Comparison of ENCODE assay signal across 16 cellular contexts in genomic region chrX:13762015-13762414, GRCh38. TPM values are rescaled to one million over a fixed set of nuclear protein-coding genes. Genes with fewer than 3 reads are reported as not detected.
DNase-seq lines count a peak whose midpoint lies in the region; ATAC-seq, FAIRE-seq and TF ChIP-seq lines count a peak whose summit lies in the region.
"Had no signal": no experiment of that assay in that cellular context is flagged by ENCODE, and none has a peak within 500 bp of the region (broad histone marks: within the 10 kb centered on the region; RNA-seq: fewer than 3 reads in every experiment).

No MANE protein-coding gene starts in this region.

- H4K91ac ChIP-seq in H9 (ENCODE audit: insufficient read length, low read depth, low read length): no peak overlapping the region

- H4K20me1 ChIP-seq in H9 (ENCODE audit: control insufficient read depth, insufficient read depth, insufficient read length): no peaks in the 10 kb centered on the region

- H3K9me3 Mint-ChIP-seq in H9: peaks cover 26 to 39% of the 10 kb centered on the region in 2 experiments
- H3K9me3 Mint-ChIP-seq in activated B cell treated with CpG ODN at 0.5 μM for 24 hours: no peaks in the 10 kb centered on the region

- no peak for TF ChIP-seq EP300 in stomach (IDR thresholded peaks at IDR 0.05)

- no peak overlapping the region for H2AK5ac ChIP-seq in H9 (ENCODE audit: insufficient read length, low read length)

- H3K23me2 ChIP-seq in H9 (ENCODE audit: insufficient read length, low read depth, low read length, poor library complexity, severe bottlenecking): no peaks in the 10 kb centered on the region

- no peak overlapping the region for H3K14ac ChIP-seq in H9 (ENCODE audit: insufficient read depth, low read length)

- peak overlapping the region in 2 of 3 experiments; percentile 37 to 92; a peak in 3 of 7 replicates for H3K27ac Mint-ChIP-seq in H9
- peak overlapping the region; percentile 66 for H3K27ac Mint-ChIP-seq in activated B cell treated with CpG ODN at 0.5 μM for 24 hours

- H3K56ac ChIP-seq in H9 (ENCODE audit: insufficient read length, low read depth, low read length): no peak overlapping the region

- H4K8ac ChIP-seq in H9 (replicated peaks; ENCODE audit: insufficient read length, low read depth, low read length): no peak overlapping the region

- H3K27me3 ChIP-seq in H9 (ENCODE audit: insufficient read depth, low read length) (no peaks in the 10 kb centered on the region; the same call in 1 of the 2 replicates), stomach (no peaks in the 10 kb centered on the region)

- DNase-seq in H9: no peak
- no peak for DNase-seq in activated B cell treated with CpG ODN at 0.5 μM for 24 hours
- DNase-seq in stomach: no peak
- DNase-seq in stimulated activated CD4-positive, alpha-beta T cell treated with anti-CD3 and anti-CD28 coated beads, Interleukin-15, amount 100 ng/mL, for 24 hours: no peak
- no peak for DNase-seq in GF-D8 (lab: John Stamatoyannopoulos, UW)
- DNase-seq: C1 segment of cervical spinal cord, GOT3, Kasumi-1, NCI-H187 treated with DMSO at 0.1 percent for 48 hours, NCI-H2171, NCI-H510A, NCI-H82, SHP77 treated with DMSO at 0.1 percent for 48 hours had no signal

- no CpG with 5 or more reads among the region's 2 CpGs for WGBS in H9 (ENCODE audit: extremely low coverage, insufficient read length, low lambda C conversion rate)
- WGBS in stomach, 5 donors: 37 to 81% (median 70%) methylated on average over 2 of the region's 2 CpGs

- H3K27me3 Mint-ChIP-seq in H9 (ENCODE audit: low read depth): no peaks in the 10 kb centered on the region
- no peaks in the 10 kb centered on the region for H3K27me3 Mint-ChIP-seq in activated B cell treated with CpG ODN at 0.5 μM for 24 hours

- FAIRE-seq in endometrium (lab: Jason Lieb, UNC): peak; percentile 58

- no peak overlapping the region for H4K5ac ChIP-seq in H9 (ENCODE audit: insufficient read length, low read depth, low read length)

- CTCF ChIA-PET in activated B cell treated with CpG ODN at 0.5 μM for 24 hours (lab: Charles Lee): no interaction called here

- no peak overlapping the region for H2BK120ac ChIP-seq in H9 (ENCODE audit: low read depth, low read length, poor library complexity, severe bottlenecking)

- H3K79me2 ChIP-seq in H9 (ENCODE audit: insufficient read depth, low read length): no peaks in the 10 kb centered on the region

- H3K36me3 ChIP-seq in stomach: peaks cover 0 to 78% (median 54%) of the 10 kb centered on the region in 4 donors

- no peak for TF ChIP-seq POLR2A in stomach (IDR thresholded peaks at IDR 0.05)

- H3K4me3 ChIP-seq in stomach: no peak overlapping the region

- no peaks in the 10 kb centered on the region for H3K79me1 ChIP-seq in H9 (ENCODE audit: insufficient read depth, low read depth, low read length, poor library complexity, severe bottlenecking)

- H3K4me1 ChIP-seq in H9 (ENCODE audit: insufficient read depth, low read length) (peaks cover 11% of the 10 kb centered on the region; the same call in 1 of the 2 replicates), stomach (peaks cover 13 to 60% (median 31%) of the 10 kb centered on the region in 4 donors)

- no peak overlapping the region for H2AFZ ChIP-seq in H9 (ENCODE audit: low read length)

- H3K23ac ChIP-seq in H9 (ENCODE audit: insufficient read length, low read depth, low read length): no peak overlapping the region

- H3K4me1 Mint-ChIP-seq in H9 (peaks cover 30 to 56% of the 10 kb centered on the region in 2 experiments), activated B cell treated with CpG ODN at 0.5 μM for 24 hours (peaks cover 50% of the 10 kb centered on the region)

- intact Hi-C loops in activated B cell treated with CpG ODN at 0.5 μM for 24 hours (cut with micrococcal nuclease) (no loop called here), stomach (cut with DNase I; ENCODE audit: low total_unique reads) (no loop called here)

- no peak overlapping the region for H2BK15ac ChIP-seq in H9 (ENCODE audit: low read depth, low read length)

- H2BK5ac ChIP-seq in H9 (ENCODE audit: insufficient read length, low read length): no peak overlapping the region

- H3K4me3 Mint-ChIP-seq in H9 (peak overlapping the region in 1 of 2 experiments; percentile 48; a peak in 3 of 5 replicates), activated B cell treated with CpG ODN at 0.5 μM for 24 hours (no peak overlapping the region)

- TF ChIP-seq CTCF in H9 (conservative IDR thresholded peaks at IDR 0.05): no peak
- TF ChIP-seq CTCF in activated B cell treated with CpG ODN at 0.5 μM for 24 hours (IDR thresholded peaks at IDR 0.05): no peak
- no peak for TF ChIP-seq CTCF in stomach (IDR thresholded peaks at IDR 0.05)

- no peak overlapping the region for H3T11ph ChIP-seq in H9 (ENCODE audit: low read length)

- peaks cover 12 to 67% (median 44%) of the 10 kb centered on the region in 3 experiments for H3K36me3 Mint-ChIP-seq in H9 (ENCODE audit: insufficient read depth in 1 of 3, low read depth in 3 of 3)
- peaks cover 64% of the 10 kb centered on the region for H3K36me3 Mint-ChIP-seq in activated B cell treated with CpG ODN at 0.5 μM for 24 hours (ENCODE audit: low read depth)

- H3K9me3 ChIP-seq in H9 (ENCODE audit: control insufficient read depth, low read depth, low read length): no peaks in the 10 kb centered on the region
- H3K9me3 ChIP-seq in stomach: no peaks in the 10 kb centered on the region

- no peak overlapping the region for H3K18ac ChIP-seq in H9 (ENCODE audit: insufficient read length, low read depth, low read length)

- no peak overlapping the region for H2BK12ac ChIP-seq in H9 (ENCODE audit: insufficient read length, low read depth, low read length)

- no peak overlapping the region for H3K9ac ChIP-seq in H9 (ENCODE audit: extremely low read depth, insufficient read length, low read length)

- POLR2A ChIA-PET in activated B cell treated with CpG ODN at 0.5 μM for 24 hours (lab: Charles Lee): interaction anchor here (1.1 to 1.8 kb wide), 3 partner anchors 25 to 268 kb away, joined by 3 to 9 read pairs (median 3); partner anchors contain the start of genes GEMIN8, OFD1 and TRAPPC2

- H2BK20ac ChIP-seq in H9 (ENCODE audit: low read depth, low read length, poor library complexity, severe bottlenecking): no peak overlapping the region

- H3K4ac ChIP-seq in H9 (ENCODE audit: low read depth, low read length): no peak overlapping the region

- H3K27ac ChIP-seq in H9 (ENCODE audit: insufficient read length, low read depth, low read length) (peak overlapping the region; percentile 59), stomach (peak overlapping the region in 3 of 5 donors; percentile 11 to 64 (median 48))

- H3K4me2 ChIP-seq in H9 (ENCODE audit: insufficient read depth, insufficient read length, low read length): peak overlapping the region; percentile 65

- ATAC-seq in activated B cell treated with CpG ODN at 0.5 μM for 24 hours (ENCODE audit: low read depth): no peak
- no peak for ATAC-seq in GM21717 (IDR thresholded peaks at IDR 0.05; ENCODE audit: unreplicated experiment)
- ATAC-seq in GM21528 (IDR thresholded peaks at IDR 0.05; ENCODE audit: low FRiP score, unreplicated experiment): no peak

RNA-seq across cellular contexts. Expression of gene OFD1, which starts 27.5 kb away (rescaled TPM):
- total RNA-seq in H9 (2021): 36.0 and 36.6 TPM in 2 replicates
- 57.3 and 61.4 TPM in 2 replicates for total RNA-seq in activated B cell treated with CpG ODN at 0.5 μM for 24 hours
- total RNA-seq in stomach: 100 to 1,000 TPM in 1 of 5 donors, 10 to 100 TPM in 4; 15.6 to 144 (median 49.2) TPM
- 10 to 100 TPM; 46.3 to 53.1 (median 49.8) TPM for polyA plus RNA-seq in stomach

RNA-seq across cellular contexts. Expression of gene TRAPPC2, which starts 27.6 kb away (rescaled TPM):
- total RNA-seq in H9 (2021) (13.3 and 14.6 TPM in 2 replicates), activated B cell treated with CpG ODN at 0.5 μM for 24 hours (24.7 and 26.7 TPM in 2 replicates), stomach (10 to 100 TPM in 4 of 5 donors, 1 to 10 TPM in 1; 9.0 to 37.9 (median 16.5) TPM)
- polyA plus RNA-seq in stomach: 10 to 100 TPM in 1 of 3 donors, 1 to 10 TPM in 2; 5.7 to 12.5 (median 7.3) TPM

RNA-seq across cellular contexts. Expression of gene GPM6B, which starts 54.9 kb away (rescaled TPM):
- total RNA-seq in H9 (2021) (73.9 and 79.8 TPM in 2 replicates), activated B cell treated with CpG ODN at 0.5 μM for 24 hours (not detected in 2 replicates), stomach (10 to 100 TPM in 4 of 5 donors, under 1 TPM in 1; 0.29 to 67.9 (median 11.2) TPM)
- polyA plus RNA-seq in stomach: 1 to 10 TPM; 1.1 to 5.8 (median 3.1) TPM
